Comparison of ENCODE assay signal across 8 cellular contexts in the genomic region with DNA sequence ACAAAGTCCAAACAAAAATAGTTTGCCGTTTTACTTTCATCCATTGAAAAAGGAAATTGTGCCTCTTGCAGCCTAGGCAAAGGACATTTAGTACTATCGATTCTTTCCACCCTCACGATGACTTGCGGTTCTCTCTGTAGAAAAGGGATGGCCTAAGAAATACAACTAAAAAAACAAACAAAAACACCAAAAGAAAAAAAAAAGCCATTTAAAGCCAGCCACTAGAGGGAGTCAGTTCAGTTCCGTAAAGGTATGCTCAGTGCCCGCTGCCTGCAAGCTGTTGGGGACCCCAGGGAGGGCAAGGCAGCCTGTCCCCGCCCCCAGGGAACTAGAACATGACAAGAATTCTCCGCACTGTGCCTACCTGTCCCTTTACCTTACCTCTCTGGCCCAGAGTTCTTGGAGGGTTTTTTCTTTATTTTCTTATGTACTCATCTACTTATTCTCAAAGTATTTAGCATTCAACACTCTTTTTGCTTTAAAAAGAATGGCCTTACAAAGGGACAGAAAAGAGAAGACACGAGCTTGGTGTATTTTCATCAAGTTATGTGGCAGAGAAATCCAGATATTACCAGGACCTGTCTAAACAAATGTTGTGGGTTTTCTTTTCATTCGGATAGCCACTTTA. TPM values are rescaled to one million over a fixed set of nuclear protein-coding genes. Genes with fewer than 3 reads are reported as not detected.
DNase-seq lines count a peak whose midpoint lies in the region; ATAC-seq and TF ChIP-seq lines count a peak whose summit lies in the region.

No MANE protein-coding gene starts in this region.

- H3K36me3 Mint-ChIP-seq in T-helper 2 cell treated with Interferon-gamma antibody and Interleukin-4, amounts not matched to agents 5 μg/mL and 100 μg/mL, for 36 hours (ENCODE audit: low read depth), result no peaks in the 10 kb centered on the region

- no peak overlapping the region for H3K4me3 ChIP-seq in cardiac muscle cell
- H3K4me3 ChIP-seq in choroid plexus epithelial cell (ENCODE audit: low read depth, low read length), result peak overlapping the region; percentile 30
- no peak overlapping the region for H3K4me3 ChIP-seq in lung
- H3K4me3 ChIP-seq in thoracic aorta, result peak overlapping the region; percentile 34

- H3K27ac Mint-ChIP-seq in T-helper 2 cell treated with Interferon-gamma antibody and Interleukin-4, amounts not matched to agents 5 μg/mL and 100 μg/mL, for 36 hours, result peak overlapping the region; percentile 76

- intact Hi-C loops in Right ventricle myocardium inferior (cut with DNase I), result no loop called here

- H3K4me1 ChIP-seq in cardiac muscle cell (ENCODE audit: low read depth) (peaks cover 28% of the 10 kb centered on the region), lung (ENCODE audit: control insufficient read depth in 2 of 2, insufficient read depth in 2 of 2, low read length in 2 of 2) (no peaks in the 10 kb centered on the region), thoracic aorta (ENCODE audit: control insufficient read depth in 1 of 2, low read depth in 2 of 2) (peaks cover 9 to 63% of the 10 kb centered on the region in 2 donors)

- 19 to 20% methylated on average over 10 of the region's 10 CpGs for WGBS in lung, 2 donors

- TF ChIP-seq CTCF in cardiac muscle cell (IDR thresholded peaks at IDR 0.05; ENCODE audit: low read depth, low read length) (peak; percentile 80), choroid plexus epithelial cell (conservative IDR thresholded peaks at IDR 0.05; ENCODE audit: low read depth, low read length) (peak; percentile 80), lung (IDR thresholded peaks at IDR 0.05; ENCODE audit: control extremely low read depth, extremely low read depth) (peak; percentile 20), thoracic aorta (IDR thresholded peaks at IDR 0.05) (peak; percentile 73)

- H3K27me3 ChIP-seq in cardiac muscle cell (no peaks in the 10 kb centered on the region), lung (ENCODE audit: control insufficient read depth, insufficient read depth) (no peaks in the 10 kb centered on the region), thoracic aorta (replicated peaks; ENCODE audit: insufficient read depth) (no peaks in the 10 kb centered on the region)

- peak overlapping the region; percentile 37 for H3K4me3 Mint-ChIP-seq in T-helper 2 cell treated with Interferon-gamma antibody and Interleukin-4, amounts not matched to agents 5 μg/mL and 100 μg/mL, for 36 hours

- in situ Hi-C loops in KBM-7 (cut with MboI; ENCODE audit: low pct_unique_long_range_greater_than_20kb, low sequenced_read_pairs), result no loop called here

- H3K4me1 Mint-ChIP-seq in T-helper 2 cell treated with Interferon-gamma antibody and Interleukin-4, amounts not matched to agents 5 μg/mL and 100 μg/mL, for 36 hours (ENCODE audit: low read depth), result peaks cover 17% of the 10 kb centered on the region

- H3K27ac ChIP-seq in cardiac muscle cell (no peak overlapping the region), lung (ENCODE audit: low read depth in 1 of 2, low read length in 1 of 2) (no peak overlapping the region), thoracic aorta (peak overlapping the region; percentile 74 to 91)

- no peak for ATAC-seq in Right ventricle myocardium inferior
- no peak for ATAC-seq in lung (ENCODE audit: insufficient read depth, low FRiP score)
- ATAC-seq in thoracic aorta (ENCODE audit: insufficient number of reproducible peaks, low FRiP score, low read depth), result peak; percentile 56
- ATAC-seq in GM18868 (IDR thresholded peaks at IDR 0.05; ENCODE audit: unreplicated experiment), result no peak

- H3K27me3 Mint-ChIP-seq in T-helper 2 cell treated with Interferon-gamma antibody and Interleukin-4, amounts not matched to agents 5 μg/mL and 100 μg/mL, for 36 hours (ENCODE audit: low read depth), result peaks cover 7% of the 10 kb centered on the region

- H3K9me3 Mint-ChIP-seq in T-helper 2 cell treated with Interferon-gamma antibody and Interleukin-4, amounts not matched to agents 5 μg/mL and 100 μg/mL, for 36 hours, result no peaks in the 10 kb centered on the region

- H3K9me3 ChIP-seq in cardiac muscle cell (ENCODE audit: low read depth) (no peaks in the 10 kb centered on the region), lung (ENCODE audit: control insufficient read depth in 2 of 2, insufficient read depth in 1 of 2, low read length in 1 of 2) (no peaks in the 10 kb centered on the region), thoracic aorta (no peaks in the 10 kb centered on the region)

- DNase-seq in cardiac muscle cell (ENCODE audit: low read depth in 1 of 2, low spot score in 1 of 2) (peak; percentile 74 to 79), Right ventricle myocardium inferior (ENCODE audit: missing footprints) (no peak), KBM-7 (peak; percentile 79), choroid plexus epithelial cell (ENCODE audit: low read depth) (peak; percentile 83), lung (ENCODE audit: low spot score) (no peak), thoracic aorta (ENCODE audit: low spot score) (no peak)
- DNase-seq in T-helper 2 cell treated with Interferon-gamma antibody and Interleukin-4, amounts not matched to agents 5 μg/mL and 100 μg/mL, for 36 hours (ENCODE audit: low spot score), result peak; percentile 25

- no peaks in the 10 kb centered on the region for H3K36me3 ChIP-seq in cardiac muscle cell
- peaks cover 0 to 2% of the 10 kb centered on the region in 2 donors for H3K36me3 ChIP-seq in lung (ENCODE audit: control insufficient read depth in 2 of 2, insufficient read depth in 2 of 2, low read length in 2 of 2)
- H3K36me3 ChIP-seq in thoracic aorta, result no peaks in the 10 kb centered on the region

RNA-seq across cellular contexts. Expression of a gene that starts 29.9 kb away (rescaled TPM):
- total RNA-seq in cardiac muscle cell (0.09 TPM in 1 of 2 replicates, not detected in the other), Right ventricle myocardium inferior (not detected), lung (under 1 TPM; 0.26 to 0.80 TPM), thoracic aorta (under 1 TPM; 0.27 to 0.92 TPM)
- polyA plus RNA-seq in cardiac muscle cell (0.22 TPM in 1 of 2 replicates, not detected in the other), lung (under 1 TPM; 0.06 to 0.33 TPM)

Comparison
In these comparisons a context has a peak if more than half of its experiments do, and no peak if none do; other contexts are left out.
1. DNase-seq: peak in cardiac muscle cell (2 of 2), KBM-7 (single experiment), T-helper 2 cell treated with Interferon-gamma antibody and Interleukin-4, amounts not matched to agents 5 μg/mL and 100 μg/mL, for 36 hours (single experiment) and choroid plexus epithelial cell (single experiment); none in Right ventricle myocardium inferior (single experiment), lung (single experiment) and thoracic aorta (single experiment).
2. H3K27ac ChIP-seq: peak in thoracic aorta (2 of 2); none in cardiac muscle cell (single experiment) and lung (0 of 2).
3. H3K4me3 ChIP-seq: peak in choroid plexus epithelial cell (single experiment) and thoracic aorta (single experiment); none in cardiac muscle cell (single experiment) and lung (single experiment).
4. CTCF ChIP-seq: peak in every context shown above with its lines; median percentile 80 in cardiac muscle cell; 80 in choroid plexus epithelial cell; 73 in thoracic aorta; 20 in lung.